Comparison of ENCODE assay signal across 8 cellular contexts in the genomic region with DNA sequence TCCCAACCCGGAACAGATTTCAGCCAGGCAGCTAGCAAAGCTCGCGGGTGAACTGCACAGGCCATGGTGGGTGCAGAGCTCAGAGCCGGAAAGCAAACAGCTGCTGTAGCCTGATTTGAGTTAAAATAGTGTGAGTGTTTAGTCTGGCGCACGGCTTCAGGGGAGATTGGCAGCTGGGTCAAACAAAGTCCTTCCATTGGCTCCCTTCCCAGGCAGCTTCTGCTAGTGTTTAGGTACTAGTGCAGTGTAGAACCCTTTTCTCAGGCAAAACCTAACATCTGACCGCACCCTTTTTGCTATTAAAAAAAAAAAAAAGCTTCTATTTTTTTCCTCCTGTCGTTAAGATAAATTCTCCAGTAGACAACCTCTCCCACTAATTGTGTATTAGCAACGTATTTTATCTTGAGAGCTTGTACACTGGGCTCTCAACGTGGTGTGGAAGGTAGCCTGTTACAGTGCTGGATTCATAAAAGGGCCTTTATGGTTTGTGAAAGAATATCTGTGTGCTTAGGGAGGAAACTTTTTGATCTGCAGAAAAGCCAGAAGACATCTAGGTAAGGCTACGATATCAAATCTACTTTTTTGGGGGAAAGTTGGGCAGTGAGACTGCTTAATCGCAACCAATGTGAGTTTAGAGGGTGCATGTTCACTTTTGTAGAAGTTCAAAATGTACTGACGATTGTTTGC.
A peak's percentile ranks its signal among the peaks of the same experiment; 100 is the strongest.
DNase-seq lines count a peak whose midpoint lies in the region; ATAC-seq and TF ChIP-seq lines count a peak whose summit lies in the region.

No MANE protein-coding gene starts in this region.

- no peaks in the 10 kb centered on the region for H3K27me3 ChIP-seq in thoracic aorta (replicated peaks; ENCODE audit: insufficient read depth)

- DNase-seq in NCI-H1092 treated with DMSO at 0.1 percent for 48 hours (lab: John Stamatoyannopoulos, UW) (peak; percentile 99), brain pericyte (ENCODE audit: low read depth, low spot score) (peak; percentile 81), left lobe of liver (ENCODE audit: low spot score) (peak; percentile 92), thoracic aorta (ENCODE audit: low spot score) (peak; percentile 47), ACHN (no peak)

- peak overlapping the region; percentile 69 to 75 for H3K27ac ChIP-seq in thoracic aorta

- peak overlapping the region; percentile 64 for H3K4me3 ChIP-seq in thoracic aorta

- H3K36me3 ChIP-seq in thoracic aorta = no peaks in the 10 kb centered on the region

- H3K4me1 ChIP-seq in thoracic aorta (ENCODE audit: control insufficient read depth in 1 of 2, low read depth in 2 of 2) = peaks cover 12 to 13% of the 10 kb centered on the region in 2 donors

- H3K9me3 ChIP-seq in thoracic aorta = no peaks in the 10 kb centered on the region

- in situ Hi-C loops in ACHN (cut with HindIII; ENCODE audit: low pct_ligation_motif_present, low pct_unique_long_range_greater_than_20kb, low sequenced_read_pairs) = no loop called here

- ATAC-seq in left lobe of liver (peak; percentile 91), thoracic aorta (ENCODE audit: insufficient number of reproducible peaks, low FRiP score, low read depth) (peak; percentile 40), HG02623 (IDR thresholded peaks at IDR 0.05; ENCODE audit: unreplicated experiment) (no peak), GM18873 (IDR thresholded peaks at IDR 0.05; ENCODE audit: low FRiP score, unreplicated experiment) (no peak), GM19324 (IDR thresholded peaks at IDR 0.05; ENCODE audit: low FRiP score, unreplicated experiment) (no peak)

- no peak for TF ChIP-seq CTCF in thoracic aorta (IDR thresholded peaks at IDR 0.05)

Comparison
In these comparisons a context has a peak if more than half of its experiments do, and no peak if none do; other contexts are left out.
1. ATAC-seq: peak in left lobe of liver (single experiment) and thoracic aorta (single experiment); none in HG02623 (single experiment), GM18873 (single experiment) and GM19324 (single experiment).